ENCODE assay signal across 8 cellular contexts in genomic region chr12:2794736-2795289, GRCh38. TPM values are rescaled to one million over a fixed set of nuclear protein-coding genes. Genes with fewer than 3 reads are reported as not detected.
DNase-seq lines count a peak whose midpoint lies in the region; ATAC-seq and TF ChIP-seq lines count a peak whose summit lies in the region.

FKBP4 (plus strand) TSS chr12:2794970; CDS start chr12:2795140, 170 bp downstream.

- H3K4me1 ChIP-seq in DND-41 (ENCODE audit: insufficient read depth, low read length) (peaks cover 28% of the 10 kb centered on the region), Panc1 (ENCODE audit: control insufficient read depth, insufficient read depth, low read length) (peaks cover 14% of the 10 kb centered on the region)

- H3K27ac ChIP-seq in DND-41 (ENCODE audit: low read length): peak within 1 kb of the TSS; percentile 64
- peak within 1 kb of the TSS; percentile 74 for H3K27ac ChIP-seq in Panc1 (ENCODE audit: low read length)

- peaks cover 40% of the 10 kb centered on the region for H3K36me3 ChIP-seq in DND-41 (ENCODE audit: insufficient read depth, low read length)
- peaks cover 12% of the 10 kb centered on the region for H3K36me3 ChIP-seq in Panc1 (ENCODE audit: control insufficient read depth, insufficient read depth, low read length)

- intact Hi-C loops in Panc1 (cut with micrococcal nuclease; ENCODE audit: unreplicated experiment): no loop called here

- no peak for TF ChIP-seq CTCF in DND-41 (IDR thresholded peaks at IDR 0.05; ENCODE audit: borderline replicate concordance, extremely low read depth, low read length, poor library complexity, severe bottlenecking)
- no peak for TF ChIP-seq CTCF in Panc1 (IDR thresholded peaks at IDR 0.05)

- H4K20me1 ChIP-seq in DND-41 (ENCODE audit: insufficient read depth, low read length): peaks cover 40% of the 10 kb centered on the region

- H3K4me3 ChIP-seq in DND-41 (ENCODE audit: low read depth in 1 of 2, low read length in 2 of 2) (peak within 1 kb of the TSS; percentile 69 to 92), Panc1 (ENCODE audit: low read depth in 2 of 2, low read length in 2 of 2) (peak within 1 kb of the TSS; percentile 53 to 80)
- H3K4me3 ChIP-seq in Jurkat, Clone E6-1 (ENCODE audit: low read length): peak within 1 kb of the TSS; percentile 82

- peak; percentile 90 for ATAC-seq in DND-41 (ENCODE audit: insufficient read depth, low read depth)
- peak; percentile 72 for ATAC-seq in GM21717 (IDR thresholded peaks at IDR 0.05; ENCODE audit: unreplicated experiment)
- ATAC-seq in Panc1: peak; percentile 94
- ATAC-seq in naive thymus-derived CD8-positive, alpha-beta T cell: peak; percentile 82 to 89

- no peaks in the 10 kb centered on the region for H3K27me3 Mint-ChIP-seq in naive thymus-derived CD8-positive, alpha-beta T cell

- peak within 1 kb of the TSS; percentile 77 for H3K9ac ChIP-seq in DND-41 (ENCODE audit: low read depth, low read length)

- H2AFZ ChIP-seq in DND-41 (ENCODE audit: low read depth, low read length): peak within 1 kb of the TSS; percentile 76

- H3K4me3 Mint-ChIP-seq in naive thymus-derived CD8-positive, alpha-beta T cell: peak within 1 kb of the TSS; percentile 84 to 96 (median 91)

- peaks cover 10 to 36% (median 20%) of the 10 kb centered on the region in 4 donors for H3K4me1 Mint-ChIP-seq in naive thymus-derived CD8-positive, alpha-beta T cell

- POLR2A ChIA-PET in Panc1 (lab: Charles Lee): no interaction called here
- POLR2A ChIA-PET in naive thymus-derived CD8-positive, alpha-beta T cell (lab: Charles Lee): interaction anchor here (0.7 to 6.2 kb wide), 5 partner anchors 17 to 112 kb away, joined by 3 to 94 read pairs (median 9); partner anchors contain the start of genes FOXM1, ITFG2, RHNO1 and TULP3

- H3K9me3 ChIP-seq in DND-41 (ENCODE audit: insufficient read depth, low read length, severe bottlenecking): no peaks in the 10 kb centered on the region
- no peaks in the 10 kb centered on the region for H3K9me3 ChIP-seq in Panc1 (ENCODE audit: control insufficient read depth, insufficient read depth, low read depth, low read length)

- peak; percentile 85 for DNase-seq in DND-41
- DNase-seq in Jurkat, Clone E6-1 (ENCODE audit: low read depth, low spot score): peak; percentile 73
- DNase-seq in Panc1 (ENCODE audit: low read depth, low spot score): no peak
- DNase-seq in activated T-helper 1 cell treated with anti-CD3 and anti-CD28 coated beads, Interleukin-2, amount 50 U/mL, for 16 hours (ENCODE audit: low read depth in 1 of 2, low spot score in 1 of 2): peak; percentile 73 to 87
- DNase-seq in fibroblast of gingiva (ENCODE audit: low read depth): peak; percentile 76
- peak; percentile 71 to 93 (median 87) for DNase-seq in naive thymus-derived CD8-positive, alpha-beta T cell
- DNase-seq in stimulated activated naive CD4-positive, alpha-beta T cell (lab: John Stamatoyannopoulos, UW): peak; percentile 73 to 91 (median 82)

- CTCF ChIA-PET in Panc1 (lab: Charles Lee): interaction anchor here (2.3 kb wide), 1 partner anchor 11 kb away, joined by 7 read pairs; no protein-coding TSS in a partner anchor

- peak within 1 kb of the TSS; percentile 98 for H3K4me2 ChIP-seq in DND-41 (ENCODE audit: insufficient read depth, low read length)

- no peaks in the 10 kb centered on the region for H3K9me3 Mint-ChIP-seq in naive thymus-derived CD8-positive, alpha-beta T cell

- peak within 1 kb of the TSS in 9 of 10 donors; percentile 57 to 93 (median 88) for H3K27ac Mint-ChIP-seq in naive thymus-derived CD8-positive, alpha-beta T cell

- in situ Hi-C loops in Panc1 (cut with HindIII; ENCODE audit: low pct_unique_long_range_greater_than_20kb, low sequenced_read_pairs): no loop called here

- BruUV-seq in Panc1 (replicated peaks; lab: Mats Ljungman, UMichigan): no TSS peak

- peaks cover under 1 to 31% (median 5%) of the 10 kb centered on the region in 3 donors for H3K36me3 Mint-ChIP-seq in naive thymus-derived CD8-positive, alpha-beta T cell

- H3K79me2 ChIP-seq in DND-41 (ENCODE audit: insufficient read depth, low read length): peaks cover 41% of the 10 kb centered on the region

- H3K27me3 ChIP-seq in DND-41 (ENCODE audit: insufficient read depth, low read length, poor library complexity): no peaks in the 10 kb centered on the region
- no peaks in the 10 kb centered on the region for H3K27me3 ChIP-seq in Panc1 (ENCODE audit: control insufficient read depth, insufficient read depth, low read length)

RNA-seq across cellular contexts. Expression of gene FKBP4, which starts in this region (rescaled TPM):
- polyA plus RNA-seq in Jurkat, Clone E6-1 (2012; ENCODE audit: insufficient read depth, insufficient read length): 158 TPM
- total RNA-seq in Panc1 (2021; ENCODE audit: unreplicated experiment): 64.9 TPM
- polyA plus RNA-seq in Panc1 (2012; ENCODE audit: insufficient read length): 82.4 TPM
- total RNA-seq in naive thymus-derived CD8-positive, alpha-beta T cell: 10 to 100 TPM; 67.2 to 67.5 TPM
- 10 to 100 TPM; 30.3 to 41.5 (median 33.9) TPM for polyA plus RNA-seq in naive thymus-derived CD8-positive, alpha-beta T cell
